ENCODE assay signal across 21 cellular contexts in genomic region chr2:138113871-138114525, GRCh38.
DNase-seq lines count a peak whose midpoint lies in the region; FAIRE-seq and TF ChIP-seq lines count a peak whose summit lies in the region.
"Had no signal": no experiment of that assay in that cellular context is flagged by ENCODE, and none has a peak within 500 bp of the region (broad histone marks: within the 10 kb centered on the region; RNA-seq: fewer than 3 reads in every experiment).

No MANE protein-coding gene starts in this region.

- no peaks in the 10 kb centered on the region for H3K79me2 ChIP-seq in keratinocyte (ENCODE audit: control insufficient read depth, insufficient read depth, low read length)

- peak; percentile 39 for FAIRE-seq in keratinocyte (lab: Jason Lieb, UNC)
- FAIRE-seq: A549, GM19239 had no signal

- no peaks in the 10 kb centered on the region for H3K36me3 ChIP-seq in keratinocyte (ENCODE audit: control insufficient read depth in 2 of 2, extremely low read depth in 1 of 2, insufficient read depth in 2 of 2, low read length in 2 of 2)
- H3K36me3 ChIP-seq in tibial nerve, result no peaks in the 10 kb centered on the region
- H3K36me3 ChIP-seq: MG63, Peyer's patch had no signal

- no peak overlapping the region for H3K4me2 ChIP-seq in keratinocyte (ENCODE audit: control insufficient read depth, extremely low read depth, insufficient read depth, low read depth, low read length)
- H3K4me2 ChIP-seq: A549 had no signal

- no peak overlapping the region for H3K9ac ChIP-seq in keratinocyte (ENCODE audit: control insufficient read depth, extremely low read depth, insufficient read depth, low read length)

- H2AFZ ChIP-seq in keratinocyte (ENCODE audit: control insufficient read depth, low read length), result no peak overlapping the region

- no peaks in the 10 kb centered on the region for H4K20me1 ChIP-seq in keratinocyte (ENCODE audit: control insufficient read depth, extremely low read depth, insufficient read depth, low read length)

- H3K27me3 ChIP-seq in keratinocyte (ENCODE audit: control insufficient read depth, extremely low read depth, insufficient read depth, low read length) (no peaks in the 10 kb centered on the region), tibial nerve (no peaks in the 10 kb centered on the region)
- H3K27me3 ChIP-seq: MG63, Peyer's patch had no signal

- dilution Hi-C loops in keratinocyte (cut with MboI; ENCODE audit: extremely low pct_ligation_motif_present, low sequenced_read_pairs), result no loop called here

- no peaks in the 10 kb centered on the region for H3K9me1 ChIP-seq in keratinocyte (ENCODE audit: control insufficient read depth, extremely low read depth, insufficient read depth, low read length)

- DNase-seq in CMK (ENCODE audit: low read depth) (peak; percentile 64), NCI-H226 (peak; percentile 84), astrocyte of the hippocampus (ENCODE audit: low read depth, low spot score) (peak; percentile 38), keratinocyte (ENCODE audit: low read depth, low spot score) (no peak), putamen (ENCODE audit: low spot score) (no peak), tibial nerve (ENCODE audit: low spot score in 2 of 2) (no peak)
- DNase-seq in activated T-cell treated with anti-CD3 and anti-CD28 coated beads, Interleukin-2, amount 50 U/mL, for 1 hour, result no peak
- no peak for DNase-seq in activated effector memory CD4-positive, alpha-beta T cell treated with anti-CD3 and anti-CD28 coated beads, Interleukin-2, amount 50 U/mL, for 16 hours
- DNase-seq: COR-L47, H9, KG1, MG63, NCI-H1105, NCI-H1694 treated with DMSO at 0.1 percent for 48 hours, NCI-H446 treated with DMSO at 0.1 percent for 48 hours, NCI-H82, Peyer's patch, SHP77 had no signal

- H3K4me3 ChIP-seq in keratinocyte (ENCODE audit: control insufficient read depth in 2 of 3, extremely low read depth in 1 of 3, insufficient read depth in 2 of 3, low read depth in 1 of 3, low read length in 3 of 3) (no peak overlapping the region), tibial nerve (no peak overlapping the region)
- H3K4me3 ChIP-seq: A549, MG63, Peyer's patch had no signal

- TF ChIP-seq EP300 in tibial nerve (IDR thresholded peaks at IDR 0.05), result no peak

- TF ChIP-seq POLR2A in tibial nerve (IDR thresholded peaks at IDR 0.05), result no peak

- no peaks in the 10 kb centered on the region for H3K9me3 ChIP-seq in keratinocyte (ENCODE audit: control insufficient read depth, low read depth, low read length)
- peaks cover 0 to 7% (median 0%) of the 10 kb centered on the region in 4 donors for H3K9me3 ChIP-seq in tibial nerve
- H3K9me3 ChIP-seq: A549, Peyer's patch had no signal

- H3K4me1 ChIP-seq in keratinocyte (ENCODE audit: control insufficient read depth, extremely low read depth, insufficient read depth, low read length) (peaks cover 7% of the 10 kb centered on the region), tibial nerve (no peaks in the 10 kb centered on the region)
- H3K4me1 ChIP-seq: Peyer's patch had no signal

- 88% methylated on average over 4 of the region's 4 CpGs for WGBS in tibial nerve, 2 donors

- H3K27ac ChIP-seq in keratinocyte (ENCODE audit: control insufficient read depth, insufficient read depth, low read length) (no peak overlapping the region), tibial nerve (no peak overlapping the region)
- H3K27ac ChIP-seq: C4-2B, Peyer's patch had no signal

- TF ChIP-seq CTCF in keratinocyte (optimal IDR thresholded peaks at IDR 0.05 in 1 of 3, IDR thresholded peaks at IDR 0.05 in 1 of 3, conservative IDR thresholded peaks at IDR 0.05 in 1 of 3; ENCODE audit: extremely low read depth in 1 of 3, insufficient read depth in 2 of 3, low read length in 3 of 3) (no peak), tibial nerve (IDR thresholded peaks at IDR 0.05) (no peak)

Comparison
In these comparisons a context has a peak if more than half of its experiments do, and no peak if none do; other contexts are left out.
1. DNase-seq: peak in CMK (single experiment), NCI-H226 (single experiment) and astrocyte of the hippocampus (single experiment); none in keratinocyte (single experiment), activated T-cell treated with anti-CD3 and anti-CD28 coated beads, Interleukin-2, amount 50 U/mL, for 1 hour (single experiment), putamen (single experiment), activated effector memory CD4-positive, alpha-beta T cell treated with anti-CD3 and anti-CD28 coated beads, Interleukin-2, amount 50 U/mL, for 16 hours (single experiment) and tibial nerve (0 of 2).